1 cellular context compared by ENCODE assay signal in genomic region chr7:80589561-80590083, GRCh38.
TF ChIP-seq lines count a peak whose summit lies in the region.

No MANE protein-coding gene starts in this region.

TF ChIP-seq in HCT116, 20 proteins besides CTCF, POLR2A, EP300 and RAD21 (continued from another document):
- TF ChIP-seq ZBTB33 (IDR thresholded peaks at IDR 0.05; ENCODE audit: extremely low read depth, insufficient replicate concordance, low read length), result no peak
